ENCODE assay signal across 17 cellular contexts in the genomic region with DNA sequence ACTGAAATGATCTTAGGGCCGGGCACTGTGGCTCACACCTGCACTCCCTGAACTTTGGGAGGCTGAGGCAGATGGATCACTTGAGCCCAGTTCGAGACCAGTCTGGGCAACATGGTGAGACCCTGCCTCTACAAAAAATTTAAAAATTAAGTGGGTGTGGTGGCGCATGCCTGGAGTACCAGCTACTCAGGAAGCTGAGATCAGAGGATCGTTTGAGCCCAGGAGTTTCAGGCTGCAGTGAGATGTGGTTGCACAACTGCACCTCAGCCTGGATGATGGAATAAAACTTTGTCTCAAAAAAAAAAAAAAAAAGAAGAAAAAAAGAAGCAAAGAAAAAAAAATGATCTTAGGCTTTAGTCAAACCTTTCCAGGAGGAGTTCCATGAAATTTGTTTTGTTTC. TPM values are rescaled to one million over a fixed set of nuclear protein-coding genes. Genes with fewer than 3 reads are reported as not detected.
DNase-seq lines count a peak whose midpoint lies in the region; ATAC-seq and TF ChIP-seq lines count a peak whose summit lies in the region.
"Had no signal": no experiment of that assay in that cellular context is flagged by ENCODE, and none has a peak within 500 bp of the region (broad histone marks: within the 10 kb centered on the region; RNA-seq: fewer than 3 reads in every experiment).

No MANE protein-coding gene starts in this region.

- no peak for ATAC-seq in stimulated activated memory B cell treated with anti-CD40 and anti-IgM and Interleukin-4, amounts not matched to agents 10 μg/mL and 1 μg/mL and 100 μg/mL, for 72 hours
- no peak for ATAC-seq in HG02981 (IDR thresholded peaks at IDR 0.05; ENCODE audit: unreplicated experiment)
- ATAC-seq in foreskin keratinocyte = no peak

- H3K9me2 ChIP-seq in OCI-LY1 (ENCODE audit: low read depth, low read length) = no peaks in the 10 kb centered on the region
- H3K9me2 ChIP-seq: SK-N-SH had no signal

- H3K27me3 Mint-ChIP-seq in stimulated activated memory B cell treated with anti-CD40 and anti-IgM and Interleukin-4, amounts not matched to agents 10 μg/mL and 1 μg/mL and 100 μg/mL, for 72 hours = no peaks in the 10 kb centered on the region
- H3K27me3 Mint-ChIP-seq: CD4-positive, CD25-positive, alpha-beta regulatory T cell had no signal

- H3F3A ChIP-seq in OCI-LY1 (ENCODE audit: insufficient read depth, low read length) = peaks cover 7% of the 10 kb centered on the region; the same call in 1 of the 2 replicates

- no peak overlapping the region for H3K4me3 ChIP-seq in BLaER1 treated with 17β-estradiol and CSF1 and Interleukin-3, amounts not matched to agents 10 nM and 100 nM
- peak overlapping the region; percentile 3 for H3K4me3 ChIP-seq in OCI-LY1 (ENCODE audit: low read depth, low read length, poor library complexity, severe bottlenecking)
- peak overlapping the region in 6 of 59 donors; percentile 2 to 23 (median 4) for H3K4me3 ChIP-seq in dorsolateral prefrontal cortex

- no peak overlapping the region for H2AFZ ChIP-seq in OCI-LY1 (ENCODE audit: low read length)

- H3K9me3 Mint-ChIP-seq in stimulated activated memory B cell treated with anti-CD40 and anti-IgM and Interleukin-4, amounts not matched to agents 10 μg/mL and 1 μg/mL and 100 μg/mL, for 72 hours = no peaks in the 10 kb centered on the region

- no peaks in the 10 kb centered on the region for H3K27me3 ChIP-seq in BLaER1 treated with 17β-estradiol and CSF1 and Interleukin-3, amounts not matched to agents 10 nM and 100 nM
- H3K27me3 ChIP-seq in OCI-LY1 (ENCODE audit: insufficient read depth, low read length) (no peaks in the 10 kb centered on the region), dorsolateral prefrontal cortex (no peaks in the 10 kb centered on the region), foreskin keratinocyte (no peaks in the 10 kb centered on the region)

- TF ChIP-seq CTCF in OCI-LY1 (IDR thresholded peaks at IDR 0.05; ENCODE audit: low read length) (no peak), dorsolateral prefrontal cortex (IDR thresholded peaks at IDR 0.05 in 54 of 56, conservative IDR thresholded peaks at IDR 0.05 in 2 of 56; ENCODE audit: low read depth in 1 of 56, partially characterized antibody in 56 of 56) (no peak), foreskin keratinocyte (conservative IDR thresholded peaks at IDR 0.05) (no peak)

- DNase-seq in dorsolateral prefrontal cortex (no peak), foreskin keratinocyte (no peak), NCI-H2196 (lab: John Stamatoyannopoulos, UW; ENCODE audit: unreplicated experiment) (no peak)
- DNase-seq: CD4-positive, CD25-positive, alpha-beta regulatory T cell; DMS53; H7; NCI-H1417 treated with DMSO at 0.1 percent for 48 hours; NCI-H2029 treated with DMSO at 0.1 percent for 48 hours; NCI-H2171 treated with DMSO at 0.1 percent for 48 hours; NCI-H510A; NCI-H82; SHP77; SK-N-SH had no signal

- H3K9me3 ChIP-seq in BLaER1 treated with 17β-estradiol and CSF1 and Interleukin-3, amounts not matched to agents 10 nM and 100 nM (replicated peaks in 1 of 11) = peaks cover 0 to 7% (median 0%) of the 10 kb centered on the region in 11 experiments; a peak in 2 of 22 replicates
- H3K9me3 ChIP-seq in OCI-LY1 (ENCODE audit: low read length) = no peaks in the 10 kb centered on the region
- H3K9me3 ChIP-seq: SK-N-SH had no signal

- H3K4me1 ChIP-seq in BLaER1 treated with 17β-estradiol and CSF1 and Interleukin-3, amounts not matched to agents 10 nM and 100 nM = peaks cover 52 to 100% (median 94%) of the 10 kb centered on the region in 10 experiments
- peaks cover 80% of the 10 kb centered on the region for H3K4me1 ChIP-seq in OCI-LY1 (ENCODE audit: insufficient read depth, low read length, severe bottlenecking)
- H3K4me1 ChIP-seq in foreskin keratinocyte = no peaks in the 10 kb centered on the region

- H3K4me2 ChIP-seq in BLaER1 treated with 17β-estradiol and CSF1 and Interleukin-3, amounts not matched to agents 10 nM and 100 nM = peak overlapping the region; percentile 2 to 56 (median 19); a peak in 17 of 22 replicates
- H3K4me2 ChIP-seq in OCI-LY1 (ENCODE audit: low read length) = peak overlapping the region; percentile 49; the same call in 1 of the 2 replicates
- H3K4me2 ChIP-seq: SK-N-SH had no signal

- peak overlapping the region in 8 of 11 experiments; percentile 3 to 51 (median 26); a peak in 8 of 22 replicates for H3K27ac ChIP-seq in BLaER1 treated with 17β-estradiol and CSF1 and Interleukin-3, amounts not matched to agents 10 nM and 100 nM
- H3K27ac ChIP-seq in OCI-LY1 (ENCODE audit: low read depth, low read length, poor library complexity, severe bottlenecking) (peak overlapping the region; percentile 85), dorsolateral prefrontal cortex (peak overlapping the region in 38 of 59 donors; percentile 0 to 90 (median 58)), foreskin keratinocyte (no peak overlapping the region)

- H3K36me3 Mint-ChIP-seq in stimulated activated memory B cell treated with anti-CD40 and anti-IgM and Interleukin-4, amounts not matched to agents 10 μg/mL and 1 μg/mL and 100 μg/mL, for 72 hours = peaks cover 25% of the 10 kb centered on the region
- H3K36me3 Mint-ChIP-seq: CD4-positive, CD25-positive, alpha-beta regulatory T cell had no signal

- H3K9ac ChIP-seq in BLaER1 treated with 17β-estradiol and CSF1 and Interleukin-3, amounts not matched to agents 10 nM and 100 nM = no peak overlapping the region
- H3K9ac ChIP-seq in OCI-LY1 (ENCODE audit: low read length) = peak overlapping the region; percentile 3; the same call in 1 of the 2 replicates
- H3K9ac ChIP-seq: SK-N-SH had no signal

- peaks cover 0 to 51% (median 0%) of the 10 kb centered on the region in 11 experiments; a peak in 7 of 22 replicates for H4K20me1 ChIP-seq in BLaER1 treated with 17β-estradiol and CSF1 and Interleukin-3, amounts not matched to agents 10 nM and 100 nM
- H4K20me1 ChIP-seq in OCI-LY1 (ENCODE audit: insufficient read depth, low read length) = no peaks in the 10 kb centered on the region

- H3K4me1 Mint-ChIP-seq in stimulated activated memory B cell treated with anti-CD40 and anti-IgM and Interleukin-4, amounts not matched to agents 10 μg/mL and 1 μg/mL and 100 μg/mL, for 72 hours = peaks cover 48% of the 10 kb centered on the region

- H3K36me3 ChIP-seq in BLaER1 treated with 17β-estradiol and CSF1 and Interleukin-3, amounts not matched to agents 10 nM and 100 nM = peaks cover 0 to 81% (median 50%) of the 10 kb centered on the region in 11 experiments; a peak in 20 of 22 replicates
- H3K36me3 ChIP-seq in OCI-LY1 (ENCODE audit: insufficient read depth, low read length) = no peaks in the 10 kb centered on the region; the same call in none of the 2 replicates

- no peak overlapping the region for H3K4me3 Mint-ChIP-seq in stimulated activated memory B cell treated with anti-CD40 and anti-IgM and Interleukin-4, amounts not matched to agents 10 μg/mL and 1 μg/mL and 100 μg/mL, for 72 hours
- H3K4me3 Mint-ChIP-seq: CD4-positive, CD25-positive, alpha-beta regulatory T cell had no signal

- peaks cover 16% of the 10 kb centered on the region for H3K79me2 ChIP-seq in OCI-LY1 (ENCODE audit: insufficient read depth, low read length)

- peak overlapping the region; percentile 70 for H3K27ac Mint-ChIP-seq in stimulated activated memory B cell treated with anti-CD40 and anti-IgM and Interleukin-4, amounts not matched to agents 10 μg/mL and 1 μg/mL and 100 μg/mL, for 72 hours
- H3K27ac Mint-ChIP-seq: CD4-positive, CD25-positive, alpha-beta regulatory T cell had no signal

- intact Hi-C loops in dorsolateral prefrontal cortex (cut with DNase I) = no loop called here

RNA-seq across cellular contexts. Expression of a gene that starts 41.8 kb away (rescaled TPM):
- total RNA-seq in dorsolateral prefrontal cortex (100 to 1,000 TPM; 147 to 673 (median 441) TPM), foreskin keratinocyte (0.41 and 0.56 TPM in 2 replicates)
- 0.09 TPM in 2 replicates for polyA plus RNA-seq in foreskin keratinocyte

Comparison
In these comparisons a context has a peak if more than half of its experiments do, and no peak if none do; other contexts are left out.
1. RNA of a gene that starts 41.8 kb away (total RNA-seq): 147 to 673 TPM in dorsolateral prefrontal cortex; 0.41 to 0.56 TPM in foreskin keratinocyte; every median in the first group is over 10 times any median in the second.